ENCODE assay signal across 12 cellular contexts in the genomic region with DNA sequence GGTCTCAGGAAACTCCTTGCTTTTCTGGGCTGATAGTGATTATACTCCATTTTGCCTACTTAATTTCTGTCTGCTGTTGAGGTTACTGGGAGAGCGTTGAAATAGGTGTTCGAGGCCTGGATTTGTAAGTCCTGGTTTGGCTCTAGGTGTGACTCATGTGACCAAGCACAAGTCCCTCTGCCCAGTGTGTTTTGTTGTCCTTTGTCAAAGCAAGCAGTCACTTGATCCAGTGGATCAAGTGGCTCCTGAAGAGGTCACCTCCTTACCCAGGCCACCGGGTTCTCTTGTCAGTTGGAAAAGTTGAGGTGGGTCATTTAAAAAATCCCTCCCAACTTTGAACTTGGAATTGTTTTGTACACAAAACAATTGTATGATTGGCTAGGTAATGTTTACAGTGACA.
"Had no signal": no experiment of that assay in that cellular context is flagged by ENCODE, and none has a peak within 500 bp of the region (broad histone marks: within the 10 kb centered on the region; RNA-seq: fewer than 3 reads in every experiment).

No MANE protein-coding gene starts in this region.

- H3K4me3 Mint-ChIP-seq: activated naive CD8-positive, alpha-beta T cell treated with anti-CD3 and anti-CD28 coated beads, Interleukin-2, amount 10 ng/mL, durations not matched to agents 7 days and 5 days; activated T-helper 1 cell treated with anti-CD3 and anti-CD28 coated beads, Interleukin-12 subunit alpha, Interleukin-12 subunit beta, Interleukin-2, Interleukin-4 antibody, amounts not matched to agents 30 ng/mL and 10 ng/mL and 1 ng/mL, durations not matched to agents 14 hours and 24 hours and 36 hours; dendritic cell treated with granulocyte-macrophage colony-stimulating factor and Interleukin-4, amounts not matched to agents 40 ng/mL and 50 ng/mL, for 4 days; effector memory CD8-positive, alpha-beta T cell; nephron progenitor cell; stimulated activated memory B cell treated with anti-CD40 and anti-IgM and Interleukin-4, amounts not matched to agents 10 μg/mL and 1 μg/mL and 100 μg/mL, for 72 hours had no signal

- H3K9me3 Mint-ChIP-seq: activated T-helper 1 cell treated with anti-CD3 and anti-CD28 coated beads, Interleukin-12 subunit alpha, Interleukin-12 subunit beta, Interleukin-2, Interleukin-4 antibody, amounts not matched to agents 30 ng/mL and 10 ng/mL and 1 ng/mL, durations not matched to agents 14 hours and 24 hours and 36 hours; dendritic cell treated with granulocyte-macrophage colony-stimulating factor and Interleukin-4, amounts not matched to agents 40 ng/mL and 50 ng/mL, for 4 days; effector memory CD8-positive, alpha-beta T cell; stimulated activated memory B cell treated with anti-CD40 and anti-IgM and Interleukin-4, amounts not matched to agents 10 μg/mL and 1 μg/mL and 100 μg/mL, for 72 hours had no signal

- H3K4me1 Mint-ChIP-seq: stimulated activated memory B cell treated with anti-CD40 and anti-IgM and Interleukin-4, amounts not matched to agents 10 μg/mL and 1 μg/mL and 100 μg/mL, for 72 hours had no signal

- ATAC-seq: effector memory CD8-positive, alpha-beta T cell; stimulated activated memory B cell treated with anti-CD40 and anti-IgM and Interleukin-4, amounts not matched to agents 10 μg/mL and 1 μg/mL and 100 μg/mL, for 72 hours had no signal

- H3K27ac Mint-ChIP-seq: activated naive CD8-positive, alpha-beta T cell treated with anti-CD3 and anti-CD28 coated beads, Interleukin-2, amount 10 ng/mL, durations not matched to agents 7 days and 5 days; activated T-helper 1 cell treated with anti-CD3 and anti-CD28 coated beads, Interleukin-12 subunit alpha, Interleukin-12 subunit beta, Interleukin-2, Interleukin-4 antibody, amounts not matched to agents 30 ng/mL and 10 ng/mL and 1 ng/mL, durations not matched to agents 14 hours and 24 hours and 36 hours; dendritic cell treated with granulocyte-macrophage colony-stimulating factor and Interleukin-4, amounts not matched to agents 40 ng/mL and 50 ng/mL, for 4 days; effector memory CD8-positive, alpha-beta T cell; nephron progenitor cell; stimulated activated memory B cell treated with anti-CD40 and anti-IgM and Interleukin-4, amounts not matched to agents 10 μg/mL and 1 μg/mL and 100 μg/mL, for 72 hours had no signal

- H3K27me3 Mint-ChIP-seq: activated naive CD8-positive, alpha-beta T cell treated with anti-CD3 and anti-CD28 coated beads, Interleukin-2, amount 10 ng/mL, durations not matched to agents 7 days and 5 days; dendritic cell treated with granulocyte-macrophage colony-stimulating factor and Interleukin-4, amounts not matched to agents 40 ng/mL and 50 ng/mL, for 4 days; effector memory CD8-positive, alpha-beta T cell; stimulated activated memory B cell treated with anti-CD40 and anti-IgM and Interleukin-4, amounts not matched to agents 10 μg/mL and 1 μg/mL and 100 μg/mL, for 72 hours had no signal

- DNase-seq: activated CD4-positive, CD25-positive, alpha-beta regulatory T cell treated with anti-CD3 and anti-CD28 coated beads, Interleukin-2, amount 50 U/mL, for 72 hours; activated naive CD4-positive, alpha-beta T cell; activated naive CD8-positive, alpha-beta T cell treated with anti-CD3 and anti-CD28 coated beads, Interleukin-2, amount 10 ng/mL, durations not matched to agents 7 days and 5 days; effector memory CD8-positive, alpha-beta T cell; hippocampal formation; nephron progenitor cell; occipital lobe; SK-N-SH; stimulated activated CD4-positive, alpha-beta T cell treated with anti-CD3 and anti-CD28 coated beads, Interleukin-2, amount 100 ng/mL, for 48 hours had no signal

- H3K9me3 ChIP-seq: SK-N-SH had no signal

- H3K9ac ChIP-seq: SK-N-SH had no signal
